7 cellular contexts compared by ENCODE assay signal in the genomic region with DNA sequence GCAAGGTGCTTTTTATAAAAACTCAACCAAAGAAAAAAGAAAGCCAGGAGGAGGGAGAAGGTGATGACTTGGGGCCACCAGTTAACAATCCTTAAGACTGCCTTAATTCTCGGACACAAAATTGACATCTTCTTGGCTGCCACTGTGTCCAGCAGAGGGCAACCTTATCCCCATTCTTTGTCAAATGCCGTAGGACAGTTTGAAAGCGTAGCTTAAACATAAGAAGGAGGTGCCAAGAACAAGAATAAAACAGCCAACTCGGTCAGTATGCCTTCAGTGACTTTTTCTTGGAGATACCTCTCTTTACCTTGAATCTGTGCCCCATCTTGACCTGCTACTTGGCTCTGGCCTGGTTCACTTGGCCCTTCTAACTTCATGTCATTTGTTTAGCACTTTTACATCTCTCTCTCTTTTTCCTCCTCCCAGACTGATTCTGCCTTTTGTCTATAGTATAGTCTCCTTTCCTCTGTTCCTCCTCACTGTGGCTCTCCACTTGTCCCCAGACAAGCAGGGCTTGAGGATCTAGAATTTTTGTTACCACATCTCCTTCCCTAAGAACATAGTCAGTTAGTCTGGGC.
DNase-seq lines count a peak whose midpoint lies in the region; ATAC-seq and TF ChIP-seq lines count a peak whose summit lies in the region.

No MANE protein-coding gene starts in this region.

- peak; percentile 32 for DNase-seq in GM10266 (ENCODE audit: extremely low spot score)
- DNase-seq in RPMI8226, result peak; percentile 68
- peak; percentile 48 for DNase-seq in activated naive CD4-positive, alpha-beta T cell treated with anti-CD3 and anti-CD28 coated beads, Interleukin-2, amount 50 U/mL, for 16 hours
- DNase-seq in left ventricle myocardium superior, result no peak
- DNase-seq in stimulated activated CD4-positive, alpha-beta T cell treated with anti-CD3 and anti-CD28 coated beads, Interleukin-12 subunit alpha, Interleukin-12 subunit beta, amount 100 ng/mL, for 48 hours (ENCODE audit: low read depth in 2 of 3, low spot score in 1 of 3), result peak; percentile 29 to 68 (median 30)

- intact Hi-C loops in left ventricle myocardium superior (cut with micrococcal nuclease), result loop anchor here (10.0 kb wide), 1 partner anchor 453 kb away; the partner anchor contains the start of gene GAD1

- peak; percentile 85 for TF ChIP-seq CTCF in GM10266 (IDR thresholded peaks at IDR 0.05; ENCODE audit: control insufficient read depth, insufficient read depth, low read depth, missing control alignments)

- peak; percentile 54 for ATAC-seq in HG03039 (IDR thresholded peaks at IDR 0.05; ENCODE audit: unreplicated experiment)
- peak; percentile 51 for ATAC-seq in left ventricle myocardium superior
- no peak for ATAC-seq in GM19395 (IDR thresholded peaks at IDR 0.05; ENCODE audit: unreplicated experiment)
